Comparison of ENCODE assay signal across 8 cellular contexts in the genomic region with DNA sequence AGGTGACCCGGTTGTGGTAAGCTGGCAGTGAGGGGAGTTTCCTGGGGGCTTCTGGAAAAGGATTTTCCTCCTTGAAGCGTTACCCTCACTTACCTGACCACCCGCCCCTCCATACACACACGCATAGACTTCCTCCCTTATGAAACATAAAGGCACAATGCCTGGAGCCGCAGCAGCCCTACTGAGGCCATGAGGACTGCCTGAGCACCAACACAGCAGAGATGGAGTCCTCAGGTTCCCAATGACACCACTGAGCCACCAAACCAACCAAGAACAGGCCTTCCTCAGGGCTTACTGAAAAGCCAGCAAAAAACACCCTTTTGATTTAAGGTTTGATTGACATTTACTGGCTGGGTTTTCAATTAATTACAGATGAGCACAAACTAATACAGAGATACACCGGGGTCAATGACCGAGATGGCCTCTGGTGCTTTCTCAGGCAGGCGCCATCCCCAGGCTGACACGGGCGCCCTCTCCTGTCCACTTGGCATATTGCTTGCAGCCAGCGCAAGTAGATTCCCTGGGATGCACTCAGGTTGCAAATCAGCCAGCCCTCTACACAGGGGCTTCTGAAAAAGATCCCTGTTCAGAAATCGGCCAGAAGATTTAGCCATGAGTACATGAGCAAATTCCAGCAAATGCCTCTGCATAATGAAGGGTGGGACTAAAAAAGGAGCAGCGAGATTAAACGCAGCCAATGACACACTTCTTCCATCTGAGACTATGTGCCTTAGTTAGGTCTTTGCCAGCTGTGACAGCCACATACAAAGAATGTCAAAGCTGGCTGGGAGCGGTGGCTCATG. TPM values are rescaled to one million over a fixed set of nuclear protein-coding genes. Genes with fewer than 3 reads are reported as not detected.
DNase-seq lines count a peak whose midpoint lies in the region; ATAC-seq and TF ChIP-seq lines count a peak whose summit lies in the region.

No MANE protein-coding gene starts in this region.

- H3K27me3 Mint-ChIP-seq in glutamatergic neuron (ENCODE audit: unreplicated experiment) = no peaks in the 10 kb centered on the region

- peak; percentile 81 for TF ChIP-seq CTCF in glutamatergic neuron (IDR thresholded peaks at IDR 0.05; ENCODE audit: partially characterized antibody, unreplicated experiment)

- DNase-seq in NCI-H146 (lab: John Stamatoyannopoulos, UW) (peak; percentile 46), NCI-H146 treated with DMSO at 0.1 percent for 48 hours (lab: John Stamatoyannopoulos, UW; ENCODE audit: unreplicated experiment) (no peak), OCI-M1 (lab: John Stamatoyannopoulos, UW) (peak; percentile 65), glutamatergic neuron (peak; percentile 88), retina (peak; percentile 45)
- DNase-seq in activated gamma-delta T cell treated with anti-CD3 and anti-CD28 coated beads, Interleukin-2, amount 50 U/mL, for 16 hours (ENCODE audit: low read depth) = peak; percentile 37

- no peak overlapping the region for H3K27ac Mint-ChIP-seq in glutamatergic neuron (ENCODE audit: unreplicated experiment)

- peaks cover 3% of the 10 kb centered on the region for H3K9me3 Mint-ChIP-seq in glutamatergic neuron (ENCODE audit: unreplicated experiment)

- ATAC-seq in GM18867 (IDR thresholded peaks at IDR 0.05; ENCODE audit: unreplicated experiment) = no peak
- ATAC-seq in GM19324 (IDR thresholded peaks at IDR 0.05; ENCODE audit: low FRiP score, unreplicated experiment) = no peak

- H3K4me3 Mint-ChIP-seq in glutamatergic neuron (ENCODE audit: unreplicated experiment) = peak overlapping the region; percentile 36

- no peaks in the 10 kb centered on the region for H3K4me1 Mint-ChIP-seq in glutamatergic neuron (ENCODE audit: low read depth, unreplicated experiment)

- H3K36me3 Mint-ChIP-seq in glutamatergic neuron (ENCODE audit: unreplicated experiment) = no peaks in the 10 kb centered on the region

RNA-seq across cellular contexts. Expression of gene OPA3, which starts 14.8 kb away (rescaled TPM):
- total RNA-seq in glutamatergic neuron (ENCODE audit: unreplicated experiment) = 10.5 TPM

RNA-seq across cellular contexts. Expression of gene GPR4, which starts 32.2 kb away (rescaled TPM):
- not detected for total RNA-seq in glutamatergic neuron (ENCODE audit: unreplicated experiment)
